ENCODE assay signal across 8 cellular contexts in the genomic region with DNA sequence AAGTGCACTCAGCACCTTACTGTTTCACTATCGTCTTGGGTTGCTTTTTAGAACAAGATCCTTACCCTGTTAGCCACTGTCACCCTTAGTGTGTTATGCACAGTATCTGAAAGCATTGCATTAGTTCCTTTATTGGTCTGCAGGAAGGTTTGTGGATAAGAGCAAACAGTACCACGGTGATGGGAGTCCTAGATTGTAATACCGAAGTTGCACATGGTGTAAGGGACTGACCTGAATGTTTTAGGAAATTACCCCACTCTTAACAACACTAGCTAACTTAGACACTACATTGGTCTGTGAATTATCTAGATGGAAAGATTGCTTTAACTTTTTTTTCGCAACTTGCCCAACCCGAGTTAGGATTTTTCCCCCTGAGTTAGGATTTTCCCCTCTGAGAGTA. TPM values are rescaled to one million over a fixed set of nuclear protein-coding genes. Genes with fewer than 3 reads are reported as not detected.
DNase-seq lines count a peak whose midpoint lies in the region; ATAC-seq lines count a peak whose summit lies in the region.

No MANE protein-coding gene starts in this region.

- H3K27ac ChIP-seq in iPS-18a (ENCODE audit: low read length): no peak overlapping the region

- H3K36me3 Mint-ChIP-seq in activated T-helper 17 cell treated with anti-CD3 and anti-CD28 coated beads, Interleukin-2, amount 50 U/mL, for 72 hours (ENCODE audit: low read depth): peaks cover 55% of the 10 kb centered on the region
- H3K36me3 Mint-ChIP-seq in stimulated activated effector memory CD8-positive, alpha-beta T cell treated with anti-CD3 and anti-CD28 coated beads, Interleukin-12 subunit alpha, Interleukin-12 subunit beta, amount 100 ng/mL, for 72 hours: peaks cover 21% of the 10 kb centered on the region

- H3K4me3 Mint-ChIP-seq in activated T-helper 17 cell treated with anti-CD3 and anti-CD28 coated beads, Interleukin-2, amount 50 U/mL, for 72 hours: no peak overlapping the region
- no peak overlapping the region for H3K4me3 Mint-ChIP-seq in stimulated activated effector memory CD8-positive, alpha-beta T cell treated with anti-CD3 and anti-CD28 coated beads, Interleukin-12 subunit alpha, Interleukin-12 subunit beta, amount 100 ng/mL, for 72 hours

- peak overlapping the region; percentile 85 for H3K9ac ChIP-seq in iPS-18a (ENCODE audit: low read length)

- H3K27me3 ChIP-seq in iPS-18a (ENCODE audit: control insufficient read depth, insufficient read depth, low read length): no peaks in the 10 kb centered on the region

- no peaks in the 10 kb centered on the region for H3K36me3 ChIP-seq in iPS-18a (ENCODE audit: control insufficient read depth, low read depth, low read length)

- DNase-seq in GF-D8 (lab: John Stamatoyannopoulos, UW): peak; percentile 55
- peak; percentile 18 for DNase-seq in M059J (ENCODE audit: low read depth)
- DNase-seq in stimulated activated effector memory CD8-positive, alpha-beta T cell treated with anti-CD3 and anti-CD28 coated beads, Interleukin-12 subunit alpha, Interleukin-12 subunit beta, amount 100 ng/mL, for 72 hours (ENCODE audit: low spot score in 2 of 2): no peak
- DNase-seq in OCI-M2 (lab: John Stamatoyannopoulos, UW; ENCODE audit: unreplicated experiment): no peak

- H3K27ac Mint-ChIP-seq in activated T-helper 17 cell treated with anti-CD3 and anti-CD28 coated beads, Interleukin-2, amount 50 U/mL, for 72 hours: peak overlapping the region; percentile 95
- H3K27ac Mint-ChIP-seq in stimulated activated effector memory CD8-positive, alpha-beta T cell treated with anti-CD3 and anti-CD28 coated beads, Interleukin-12 subunit alpha, Interleukin-12 subunit beta, amount 100 ng/mL, for 72 hours: peak overlapping the region; percentile 99

- no peak for ATAC-seq in activated T-helper 17 cell treated with anti-CD3 and anti-CD28 coated beads, Interleukin-2, amount 50 U/mL, for 72 hours (replicated peaks)
- no peak for ATAC-seq in stimulated activated effector memory CD8-positive, alpha-beta T cell treated with anti-CD3 and anti-CD28 coated beads, Interleukin-12 subunit alpha, Interleukin-12 subunit beta, amount 100 ng/mL, for 72 hours
- ATAC-seq in HG03135 (IDR thresholded peaks at IDR 0.05; ENCODE audit: unreplicated experiment) (no peak), GM21360 (IDR thresholded peaks at IDR 0.05; ENCODE audit: unreplicated experiment) (no peak)

- peaks cover 28% of the 10 kb centered on the region for H3K4me1 Mint-ChIP-seq in activated T-helper 17 cell treated with anti-CD3 and anti-CD28 coated beads, Interleukin-2, amount 50 U/mL, for 72 hours
- peaks cover 30% of the 10 kb centered on the region for H3K4me1 Mint-ChIP-seq in stimulated activated effector memory CD8-positive, alpha-beta T cell treated with anti-CD3 and anti-CD28 coated beads, Interleukin-12 subunit alpha, Interleukin-12 subunit beta, amount 100 ng/mL, for 72 hours

- peaks cover 38% of the 10 kb centered on the region for H3K4me1 ChIP-seq in iPS-18a (ENCODE audit: control insufficient read depth, low read depth, low read length)

- H3K27me3 Mint-ChIP-seq in activated T-helper 17 cell treated with anti-CD3 and anti-CD28 coated beads, Interleukin-2, amount 50 U/mL, for 72 hours: no peaks in the 10 kb centered on the region

- peak overlapping the region; percentile 80 for H3K4me3 ChIP-seq in iPS-18a (ENCODE audit: low read length)

- H3K9me3 Mint-ChIP-seq in activated T-helper 17 cell treated with anti-CD3 and anti-CD28 coated beads, Interleukin-2, amount 50 U/mL, for 72 hours: no peaks in the 10 kb centered on the region
- no peaks in the 10 kb centered on the region for H3K9me3 Mint-ChIP-seq in stimulated activated effector memory CD8-positive, alpha-beta T cell treated with anti-CD3 and anti-CD28 coated beads, Interleukin-12 subunit alpha, Interleukin-12 subunit beta, amount 100 ng/mL, for 72 hours

- no peaks in the 10 kb centered on the region for H3K9me3 ChIP-seq in iPS-18a (ENCODE audit: control insufficient read depth, low read depth, low read length)

RNA-seq across cellular contexts. Expression of a gene that starts 1.3 kb away (rescaled TPM):
- total RNA-seq in M059J (2014; rRNA removed; shearing (Covaris generic)): 98.6 and 146 TPM in 2 replicates
- 100 to 1,000 TPM in 1 of 2 donors, 10 to 100 TPM in 1; 88.9 to 155 TPM for total RNA-seq in activated T-helper 17 cell treated with anti-CD3 and anti-CD28 coated beads, Interleukin-2, amount 50 U/mL, for 72 hours

Comparison
In these comparisons a context has a peak if more than half of its experiments do, and no peak if none do; other contexts are left out.
1. DNase-seq: peak in GF-D8 (single experiment) and M059J (single experiment); none in stimulated activated effector memory CD8-positive, alpha-beta T cell treated with anti-CD3 and anti-CD28 coated beads, Interleukin-12 subunit alpha, Interleukin-12 subunit beta, amount 100 ng/mL, for 72 hours (0 of 2) and OCI-M2 (single experiment).